In genomic region chr3:9214599-9214998, GRCh38 we compare ENCODE assay signal across 12 cellular contexts. TPM values are rescaled to one million over a fixed set of nuclear protein-coding genes. Genes with fewer than 3 reads are reported as not detected.
DNase-seq lines count a peak whose midpoint lies in the region; ATAC-seq, FAIRE-seq and TF ChIP-seq lines count a peak whose summit lies in the region.
"Had no signal": no experiment of that assay in that cellular context is flagged by ENCODE, and none has a peak within 500 bp of the region (broad histone marks: within the 10 kb centered on the region; RNA-seq: fewer than 3 reads in every experiment).

No MANE protein-coding gene starts in this region.

- no peak for ATAC-seq in activated CD8-positive, alpha-beta memory T cell treated with anti-CD3 and anti-CD28 coated beads, Interleukin-2, amount 10 ng/mL, durations not matched to agents 7 days and 5 days
- ATAC-seq in GM19023 (IDR thresholded peaks at IDR 0.05; ENCODE audit: unreplicated experiment), result no peak

- H2BK5ac ChIP-seq in mesenchymal stem cell (ENCODE audit: low read depth, low read length, poor library complexity, severe bottlenecking), result no peak overlapping the region

- no peaks in the 10 kb centered on the region for H3K36me3 ChIP-seq in bronchial epithelial cell (ENCODE audit: control insufficient read depth, insufficient read depth, low read length)
- H3K36me3 ChIP-seq in mesenchymal stem cell (ENCODE audit: control insufficient read depth in 1 of 2, insufficient read depth in 2 of 2, low read depth in 1 of 2, low read length in 2 of 2), result no peaks in the 10 kb centered on the region
- H3K36me3 ChIP-seq: stomach had no signal

- H3K9me3 Mint-ChIP-seq in activated CD8-positive, alpha-beta memory T cell treated with anti-CD3 and anti-CD28 coated beads, Interleukin-2, amount 10 ng/mL, durations not matched to agents 7 days and 5 days (ENCODE audit: low read depth), result no peaks in the 10 kb centered on the region
- H3K9me3 Mint-ChIP-seq: activated naive CD4-positive, alpha-beta T cell treated with anti-CD3 and anti-CD28 coated beads, Interleukin-2, amount 50 U/mL, for 72 hours had no signal

- H3K36me3 Mint-ChIP-seq in activated CD8-positive, alpha-beta memory T cell treated with anti-CD3 and anti-CD28 coated beads, Interleukin-2, amount 10 ng/mL, durations not matched to agents 7 days and 5 days, result no peaks in the 10 kb centered on the region
- H3K36me3 Mint-ChIP-seq: activated naive CD4-positive, alpha-beta T cell treated with anti-CD3 and anti-CD28 coated beads, Interleukin-2, amount 50 U/mL, for 72 hours had no signal

- H3K4me3 Mint-ChIP-seq in activated CD8-positive, alpha-beta memory T cell treated with anti-CD3 and anti-CD28 coated beads, Interleukin-2, amount 10 ng/mL, durations not matched to agents 7 days and 5 days, result no peak overlapping the region

- no peak overlapping the region for H2AK5ac ChIP-seq in mesenchymal stem cell (ENCODE audit: low read length, severe bottlenecking)

- H3K4me1 Mint-ChIP-seq in activated CD8-positive, alpha-beta memory T cell treated with anti-CD3 and anti-CD28 coated beads, Interleukin-2, amount 10 ng/mL, durations not matched to agents 7 days and 5 days, result peaks cover 4% of the 10 kb centered on the region

- no peak overlapping the region for H3K4ac ChIP-seq in mesenchymal stem cell (ENCODE audit: low read depth in 1 of 2, low read length in 2 of 2)

- H4K8ac ChIP-seq in mesenchymal stem cell (ENCODE audit: low read length), result no peak overlapping the region

- no peak overlapping the region for H3K14ac ChIP-seq in mesenchymal stem cell (ENCODE audit: low read length in 2 of 2)

- CTCF ChIA-PET in activated CD8-positive, alpha-beta memory T cell treated with anti-CD3 and anti-CD28 coated beads, Interleukin-2, amount 10 ng/mL, durations not matched to agents 7 days and 5 days (lab: Charles Lee), result interaction anchor here (0.8 kb wide), 1 partner anchor 10 kb away, joined by 3 read pairs; no protein-coding TSS in a partner anchor

- no peak overlapping the region for H2AFZ ChIP-seq in mesenchymal stem cell (ENCODE audit: low read depth, low read length)

- H2BK15ac ChIP-seq in mesenchymal stem cell (ENCODE audit: low read depth, poor library complexity, severe bottlenecking), result no peak overlapping the region

- no peak overlapping the region for H3K23ac ChIP-seq in mesenchymal stem cell (ENCODE audit: low read length in 2 of 2)

- no peak overlapping the region for H2BK12ac ChIP-seq in mesenchymal stem cell (ENCODE audit: low read length in 2 of 2)

- H3K9me3 ChIP-seq in mesenchymal stem cell (ENCODE audit: control insufficient read depth, low read length), result no peaks in the 10 kb centered on the region
- H3K9me3 ChIP-seq: stomach had no signal

- no peak overlapping the region for H2BK120ac ChIP-seq in mesenchymal stem cell (ENCODE audit: low read depth, low read length)

- H3K27me3 Mint-ChIP-seq in activated CD8-positive, alpha-beta memory T cell treated with anti-CD3 and anti-CD28 coated beads, Interleukin-2, amount 10 ng/mL, durations not matched to agents 7 days and 5 days, result peaks cover 10% of the 10 kb centered on the region

- peak; percentile 61 for DNase-seq in AG10803 (ENCODE audit: low read depth)
- peak; percentile 20 for DNase-seq in HS-27A (ENCODE audit: low read depth)
- DNase-seq in bronchial epithelial cell (ENCODE audit: low read depth), result peak; percentile 87
- DNase-seq in mesenchymal stem cell, result no peak
- DNase-seq in stimulated activated CD4-positive, alpha-beta T cell treated with anti-CD3 and anti-CD28 coated beads, Interleukin-4, amount 100 ng/mL, for 4 hours, result no peak
- DNase-seq in activated CD8-positive, alpha-beta memory T cell treated with anti-CD3 and anti-CD28 coated beads, Interleukin-2, amount 10 ng/mL, durations not matched to agents 7 days and 5 days, result no peak
- DNase-seq in frontal cortex (ENCODE audit: low spot score in 2 of 2), result no peak
- DNase-seq: C1 segment of cervical spinal cord, SHP77 treated with DMSO at 0.1 percent for 48 hours, stomach had no signal

- no peak overlapping the region for H3K27ac Mint-ChIP-seq in activated CD8-positive, alpha-beta memory T cell treated with anti-CD3 and anti-CD28 coated beads, Interleukin-2, amount 10 ng/mL, durations not matched to agents 7 days and 5 days
- H3K27ac Mint-ChIP-seq: activated naive CD4-positive, alpha-beta T cell treated with anti-CD3 and anti-CD28 coated beads, Interleukin-2, amount 50 U/mL, for 72 hours had no signal

- H4K91ac ChIP-seq in mesenchymal stem cell (ENCODE audit: low read length), result no peak overlapping the region

- 86% methylated on average over 2 of the region's 2 CpGs for WGBS in mesenchymal stem cell

- no peak overlapping the region for H3K27ac ChIP-seq in mesenchymal stem cell (ENCODE audit: low read length, poor library complexity, severe bottlenecking)
- H3K27ac ChIP-seq: stomach had no signal

- H3K27me3 ChIP-seq in bronchial epithelial cell (ENCODE audit: control insufficient read depth, insufficient read depth, low read length) (no peaks in the 10 kb centered on the region), mesenchymal stem cell (ENCODE audit: control insufficient read depth in 1 of 2, insufficient read depth in 1 of 2, low read length in 2 of 2) (no peaks in the 10 kb centered on the region)
- H3K27me3 ChIP-seq: stomach had no signal

- H3K79me1 ChIP-seq in mesenchymal stem cell (replicated peaks; ENCODE audit: low read length, poor library complexity, severe bottlenecking), result no peaks in the 10 kb centered on the region

- FAIRE-seq in bronchial epithelial cell (lab: Jason Lieb, UNC) (no peak), frontal cortex (lab: Jason Lieb, UNC) (no peak)

- no peak for TF ChIP-seq CTCF in AG10803 (conservative IDR thresholded peaks at IDR 0.05; ENCODE audit: low read length)
- TF ChIP-seq CTCF in bronchial epithelial cell (IDR thresholded peaks at IDR 0.05; ENCODE audit: insufficient read depth, low read length, severe bottlenecking), result no peak

- no peak overlapping the region for H3K4me2 ChIP-seq in mesenchymal stem cell (ENCODE audit: low read length, poor library complexity, severe bottlenecking)

- peak overlapping the region; percentile 39 for H3K9ac ChIP-seq in mesenchymal stem cell (ENCODE audit: low read length)

- H3K4me1 ChIP-seq in mesenchymal stem cell (ENCODE audit: control insufficient read depth, insufficient read depth, low read depth, low read length), result peaks cover 4% of the 10 kb centered on the region
- H3K4me1 ChIP-seq: stomach had no signal

- no peak overlapping the region for H3K18ac ChIP-seq in mesenchymal stem cell (ENCODE audit: low read depth in 1 of 2, low read length in 2 of 2)

- no peak overlapping the region for H3K4me3 ChIP-seq in AG10803 (ENCODE audit: low read length)
- no peak overlapping the region for H3K4me3 ChIP-seq in bronchial epithelial cell (ENCODE audit: low read depth, low read length)
- no peak overlapping the region for H3K4me3 ChIP-seq in mesenchymal stem cell (ENCODE audit: insufficient read depth in 1 of 2, low read depth in 1 of 2, low read length in 2 of 2)
- H3K4me3 ChIP-seq: stomach had no signal

RNA-seq across cellular contexts. Expression of gene SRGAP3, which starts 34.8 kb away (rescaled TPM):
- 16.5 and 30.5 TPM in 2 replicates for total RNA-seq in bronchial epithelial cell
- 0.33 TPM for polyA plus RNA-seq in mesenchymal stem cell (2013, experiment 1 of 2)
- polyA plus RNA-seq in mesenchymal stem cell (2013, experiment 2 of 2), result 0.21 TPM
- total RNA-seq in activated CD8-positive, alpha-beta memory T cell treated with anti-CD3 and anti-CD28 coated beads, Interleukin-2, amount 10 ng/mL, durations not matched to agents 7 days and 5 days, result 1 to 10 TPM; 2.8 to 3.2 TPM
- total RNA-seq in frontal cortex, result 58.3 TPM

Comparison
In these comparisons a context has a peak if more than half of its experiments do, and no peak if none do; other contexts are left out.
1. DNase-seq: peak in AG10803 (single experiment), HS-27A (single experiment) and bronchial epithelial cell (single experiment); none in mesenchymal stem cell (single experiment), stimulated activated CD4-positive, alpha-beta T cell treated with anti-CD3 and anti-CD28 coated beads, Interleukin-4, amount 100 ng/mL, for 4 hours (0 of 2), activated CD8-positive, alpha-beta memory T cell treated with anti-CD3 and anti-CD28 coated beads, Interleukin-2, amount 10 ng/mL, durations not matched to agents 7 days and 5 days (single experiment) and frontal cortex (0 of 2).